In the genomic region with DNA sequence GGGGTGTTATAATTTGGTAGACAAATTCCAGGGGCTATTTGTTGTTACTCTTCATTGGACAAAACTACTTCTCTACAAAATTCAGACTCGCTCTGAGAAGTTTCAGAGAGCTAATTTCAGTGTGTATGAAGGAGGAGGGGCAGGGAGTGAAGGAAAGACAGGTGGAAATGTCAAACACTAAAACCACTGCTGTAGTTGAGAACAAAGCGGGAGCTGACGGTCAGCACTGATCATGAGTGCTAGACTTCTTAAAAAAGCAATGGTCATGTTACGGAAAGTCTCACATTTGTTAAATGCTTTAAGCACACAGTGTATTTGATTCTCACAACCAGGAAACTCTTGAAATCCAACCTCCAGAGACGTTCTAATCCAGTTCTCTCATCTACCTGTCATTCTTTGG, we compare ENCODE assay signal across 1 cellular context.
TF ChIP-seq lines count a peak whose summit lies in the region.

No MANE protein-coding gene starts in this region.

TF ChIP-seq in IMR-90, 13 proteins besides CTCF, POLR2A, EP300 and RAD21 (continued from another document):
- TF ChIP-seq, protein P1, sequence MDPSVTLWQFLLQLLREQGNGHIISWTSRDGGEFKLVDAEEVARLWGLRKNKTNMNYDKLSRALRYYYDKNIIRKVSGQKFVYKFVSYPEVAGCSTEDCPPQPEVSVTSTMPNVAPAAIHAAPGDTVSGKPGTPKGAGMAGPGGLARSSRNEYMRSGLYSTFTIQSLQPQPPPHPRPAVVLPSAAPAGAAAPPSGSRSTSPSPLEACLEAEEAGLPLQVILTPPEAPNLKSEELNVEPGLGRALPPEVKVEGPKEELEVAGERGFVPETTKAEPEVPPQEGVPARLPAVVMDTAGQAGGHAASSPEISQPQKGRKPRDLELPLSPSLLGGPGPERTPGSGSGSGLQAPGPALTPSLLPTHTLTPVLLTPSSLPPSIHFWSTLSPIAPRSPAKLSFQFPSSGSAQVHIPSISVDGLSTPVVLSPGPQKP (IDR thresholded peaks at IDR 0.05; ENCODE audit: borderline replicate concordance, low read depth, low read length): no peak
